ENCODE assay signal across 20 cellular contexts in genomic region chr7:18429547-18429946, GRCh38.
DNase-seq lines count a peak whose midpoint lies in the region; ATAC-seq, FAIRE-seq and TF ChIP-seq lines count a peak whose summit lies in the region.
"Had no signal": no experiment of that assay in that cellular context is flagged by ENCODE, and none has a peak within 500 bp of the region (broad histone marks: within the 10 kb centered on the region; RNA-seq: fewer than 3 reads in every experiment).

No MANE protein-coding gene starts in this region.

- H3K27ac ChIP-seq in SJSA1 (peak overlapping the region; percentile 42), fibroblast of lung (ENCODE audit: insufficient read depth, low read length) (no peak overlapping the region)
- H3K27ac ChIP-seq: HL-60, pancreas, spleen, uterus had no signal

- no peak overlapping the region for H2AFZ ChIP-seq in fibroblast of lung (ENCODE audit: low read length)

- H3K27ac Mint-ChIP-seq in naive thymus-derived CD8-positive, alpha-beta T cell = no peak overlapping the region
- H3K27ac Mint-ChIP-seq in activated T-cell treated with anti-CD3 and anti-CD28 coated beads, Interleukin-2, amount 50 U/mL, for 24 hours = no peak overlapping the region
- H3K27ac Mint-ChIP-seq: brain had no signal

- H3K4me1 Mint-ChIP-seq in naive thymus-derived CD8-positive, alpha-beta T cell = no peaks in the 10 kb centered on the region
- H3K4me1 Mint-ChIP-seq in activated T-cell treated with anti-CD3 and anti-CD28 coated beads, Interleukin-2, amount 50 U/mL, for 24 hours (ENCODE audit: low read depth) = no peaks in the 10 kb centered on the region

- ATAC-seq in naive thymus-derived CD8-positive, alpha-beta T cell = no peak
- ATAC-seq in HG02623 (IDR thresholded peaks at IDR 0.05; ENCODE audit: unreplicated experiment) = no peak
- ATAC-seq: pancreas had no signal

- no peak for TF ChIP-seq CTCF in fibroblast of lung (conservative IDR thresholded peaks at IDR 0.05 in 1 of 2, IDR thresholded peaks at IDR 0.05 in 1 of 2; ENCODE audit: low read depth in 1 of 2, low read length in 2 of 2)

- H3K4me3 Mint-ChIP-seq in naive thymus-derived CD8-positive, alpha-beta T cell = no peak overlapping the region
- no peak overlapping the region for H3K4me3 Mint-ChIP-seq in activated T-cell treated with anti-CD3 and anti-CD28 coated beads, Interleukin-2, amount 50 U/mL, for 24 hours
- H3K4me3 Mint-ChIP-seq: brain had no signal

- no peak overlapping the region for H3K4me3 ChIP-seq in SJSA1
- no peak overlapping the region for H3K4me3 ChIP-seq in fibroblast of lung (replicated peaks in 1 of 4; ENCODE audit: control extremely low read depth in 1 of 4, insufficient read depth in 1 of 4, low read depth in 3 of 4, low read length in 4 of 4)
- H3K4me3 ChIP-seq in skeletal muscle satellite cell (ENCODE audit: low read length) = no peak overlapping the region
- H3K4me3 ChIP-seq: pancreas, spleen, uterus had no signal

- no peaks in the 10 kb centered on the region for H3K36me3 ChIP-seq in SJSA1
- no peaks in the 10 kb centered on the region for H3K36me3 ChIP-seq in fibroblast of lung (ENCODE audit: control insufficient read depth, insufficient read depth, low read length)
- no peaks in the 10 kb centered on the region for H3K36me3 ChIP-seq in skeletal muscle satellite cell (ENCODE audit: insufficient read depth, low read length)
- H3K36me3 ChIP-seq: pancreas, spleen, uterus had no signal

- H3K4me2 ChIP-seq in fibroblast of lung (ENCODE audit: extremely low read depth, insufficient read depth, low read length) (no peak overlapping the region), skeletal muscle satellite cell (ENCODE audit: low read length) (peak overlapping the region; percentile 54)

- H3K79me2 ChIP-seq in fibroblast of lung (ENCODE audit: control insufficient read depth, insufficient read depth, low read length) = no peaks in the 10 kb centered on the region

- H3K4me1 ChIP-seq in SJSA1 (replicated peaks) (peaks cover 33% of the 10 kb centered on the region), fibroblast of lung (ENCODE audit: control insufficient read depth, extremely low read depth, insufficient read depth, low read length) (peaks cover 3% of the 10 kb centered on the region), skeletal muscle satellite cell (ENCODE audit: control insufficient read depth, insufficient read depth, low read length) (peaks cover 33% of the 10 kb centered on the region)
- H3K4me1 ChIP-seq: pancreas, uterus had no signal

- H3K9me3 ChIP-seq in SJSA1 (replicated peaks) = no peaks in the 10 kb centered on the region
- no peaks in the 10 kb centered on the region for H3K9me3 ChIP-seq in fibroblast of lung (ENCODE audit: control insufficient read depth, insufficient read depth, low read depth, low read length)
- H3K9me3 ChIP-seq in skeletal muscle satellite cell (replicated peaks; ENCODE audit: low read length) = no peaks in the 10 kb centered on the region
- H3K9me3 ChIP-seq: pancreas, spleen, uterus had no signal

- H3K9me3 Mint-ChIP-seq in naive thymus-derived CD8-positive, alpha-beta T cell = no peaks in the 10 kb centered on the region
- H3K9me3 Mint-ChIP-seq in activated T-cell treated with anti-CD3 and anti-CD28 coated beads, Interleukin-2, amount 50 U/mL, for 24 hours = no peaks in the 10 kb centered on the region

- no peaks in the 10 kb centered on the region for H4K20me1 ChIP-seq in fibroblast of lung (ENCODE audit: control insufficient read depth, extremely low read depth, insufficient read depth, low read length)

- H3K36me3 Mint-ChIP-seq in naive thymus-derived CD8-positive, alpha-beta T cell = no peaks in the 10 kb centered on the region
- no peaks in the 10 kb centered on the region for H3K36me3 Mint-ChIP-seq in activated T-cell treated with anti-CD3 and anti-CD28 coated beads, Interleukin-2, amount 50 U/mL, for 24 hours (ENCODE audit: low read depth)
- H3K36me3 Mint-ChIP-seq: brain had no signal

- peaks cover 0 to 4% (median 0%) of the 10 kb centered on the region in 5 donors for H3K27me3 Mint-ChIP-seq in naive thymus-derived CD8-positive, alpha-beta T cell
- H3K27me3 Mint-ChIP-seq in activated T-cell treated with anti-CD3 and anti-CD28 coated beads, Interleukin-2, amount 50 U/mL, for 24 hours = no peaks in the 10 kb centered on the region
- H3K27me3 Mint-ChIP-seq: brain had no signal

- peak; percentile 50 for FAIRE-seq in H54 (lab: Jason Lieb, UNC)
- FAIRE-seq: GM12891, pancreas had no signal

- H3K9ac ChIP-seq in fibroblast of lung (ENCODE audit: insufficient read depth, low read length) (no peak overlapping the region), skeletal muscle satellite cell (ENCODE audit: low read depth, low read length) (no peak overlapping the region)

- H3K27me3 ChIP-seq in SJSA1 (replicated peaks) = no peaks in the 10 kb centered on the region
- H3K27me3 ChIP-seq in fibroblast of lung (ENCODE audit: control insufficient read depth, insufficient read depth, low read length) = no peaks in the 10 kb centered on the region
- H3K27me3 ChIP-seq in skeletal muscle satellite cell (ENCODE audit: control insufficient read depth, insufficient read depth, low read length) = no peaks in the 10 kb centered on the region
- H3K27me3 ChIP-seq: pancreas, spleen, uterus had no signal

- POLR2A ChIA-PET in naive thymus-derived CD8-positive, alpha-beta T cell (lab: Charles Lee) = no interaction called here

- DNase-seq in H54 (ENCODE audit: insufficient read length, low spot score) = peak; percentile 26
- peak in 1 of 2 experiments; percentile 39 for DNase-seq in SJSA1 (ENCODE audit: low read depth in 1 of 2, low spot score in 2 of 2)
- peak; percentile 50 to 67 for DNase-seq in fibroblast of lung (ENCODE audit: low read depth in 2 of 2)
- DNase-seq in naive thymus-derived CD8-positive, alpha-beta T cell = no peak
- no peak for DNase-seq in activated T-cell treated with anti-CD3 and anti-CD28 coated beads, Interleukin-2, amount 50 U/mL, for 24 hours
- DNase-seq: activated CD8-positive, alpha-beta memory T cell treated with anti-CD3 and anti-CD28 coated beads for 24 hours; activated gamma-delta T cell treated with Interleukin-2 at 50 U/mL for 16 hours; effector CD4-positive, alpha-beta T cell; islet precursor cell; NCI-H1694 treated with DMSO at 0.1 percent for 48 hours; NCI-H510A treated with DMSO at 0.1 percent for 48 hours; pancreas; spleen; stimulated activated naive CD4-positive, alpha-beta T cell treated with Interleukin-2 at 50 U/mL for 16 hours; uterus had no signal

- no peak for TF ChIP-seq POLR2A in H54 (IDR thresholded peaks at IDR 0.05; ENCODE audit: low read depth, low read length)

Comparison
In these comparisons a context has a peak if more than half of its experiments do, and no peak if none do; other contexts are left out.
1. DNase-seq: peak in H54 (single experiment) and fibroblast of lung (2 of 2); none in naive thymus-derived CD8-positive, alpha-beta T cell (0 of 10) and activated T-cell treated with anti-CD3 and anti-CD28 coated beads, Interleukin-2, amount 50 U/mL, for 24 hours (single experiment).